In genomic region chr2:42036413-42036812, GRCh38 we compare ENCODE assay signal across 22 cellular contexts. TPM values are rescaled to one million over a fixed set of nuclear protein-coding genes. Genes with fewer than 3 reads are reported as not detected.
DNase-seq lines count a peak whose midpoint lies in the region; ATAC-seq lines count a peak whose summit lies in the region.
"Had no signal": no experiment of that assay in that cellular context is flagged by ENCODE, and none has a peak within 500 bp of the region (broad histone marks: within the 10 kb centered on the region; RNA-seq: fewer than 3 reads in every experiment).

No MANE protein-coding gene starts in this region.

- H3K9me3 Mint-ChIP-seq in T-helper 2 cell treated with Interferon-gamma antibody and Interleukin-4, amounts not matched to agents 5 μg/mL and 100 μg/mL, for 36 hours, result no peaks in the 10 kb centered on the region
- H3K9me3 Mint-ChIP-seq: CD8-positive, alpha-beta T cell had no signal

- no peaks in the 10 kb centered on the region for H3K27me3 ChIP-seq in BLaER1
- H3K27me3 ChIP-seq: BLaER1 treated with 17β-estradiol and CSF1 and Interleukin-3, amounts not matched to agents 10 nM and 100 nM; Peyer's patch had no signal

- H3K4me2 ChIP-seq in BLaER1, result peak overlapping the region; percentile 27; the same call in 1 of the 2 replicates

- no peak overlapping the region for H3K4me3 ChIP-seq in BLaER1
- H3K4me3 ChIP-seq: BLaER1 treated with 17β-estradiol and CSF1 and Interleukin-3, amounts not matched to agents 10 nM and 100 nM; Peyer's patch had no signal

- H3K27ac Mint-ChIP-seq in T-helper 2 cell treated with Interferon-gamma antibody and Interleukin-4, amounts not matched to agents 5 μg/mL and 100 μg/mL, for 36 hours, result no peak overlapping the region
- H3K27ac Mint-ChIP-seq: CD8-positive, alpha-beta T cell had no signal

- no peaks in the 10 kb centered on the region for H3K36me3 ChIP-seq in BLaER1
- H3K36me3 ChIP-seq: BLaER1 treated with 17β-estradiol and CSF1 and Interleukin-3, amounts not matched to agents 10 nM and 100 nM; Peyer's patch had no signal

- H3K9me3 ChIP-seq in BLaER1, result no peaks in the 10 kb centered on the region
- H3K9me3 ChIP-seq: Peyer's patch had no signal

- H3K9ac ChIP-seq in BLaER1, result no peak overlapping the region
- H3K9ac ChIP-seq: BLaER1 treated with 17β-estradiol and CSF1 and Interleukin-3, amounts not matched to agents 10 nM and 100 nM had no signal

- H3K4me3 Mint-ChIP-seq in T-helper 2 cell treated with Interferon-gamma antibody and Interleukin-4, amounts not matched to agents 5 μg/mL and 100 μg/mL, for 36 hours, result no peak overlapping the region
- H3K4me3 Mint-ChIP-seq: CD8-positive, alpha-beta T cell had no signal

- no peak overlapping the region for H3K27ac ChIP-seq in BLaER1
- H3K27ac ChIP-seq: 22Rv1; BLaER1 treated with 17β-estradiol and CSF1 and Interleukin-3, amounts not matched to agents 10 nM and 100 nM; Peyer's patch had no signal

- peaks cover 56% of the 10 kb centered on the region for H3K4me1 ChIP-seq in BLaER1
- H3K4me1 ChIP-seq: Peyer's patch had no signal

- no peaks in the 10 kb centered on the region for H4K20me1 ChIP-seq in BLaER1
- H4K20me1 ChIP-seq: BLaER1 treated with 17β-estradiol and CSF1 and Interleukin-3, amounts not matched to agents 10 nM and 100 nM had no signal

- no peaks in the 10 kb centered on the region for H3K4me1 Mint-ChIP-seq in T-helper 2 cell treated with Interferon-gamma antibody and Interleukin-4, amounts not matched to agents 5 μg/mL and 100 μg/mL, for 36 hours (ENCODE audit: low read depth)

- DNase-seq in DMS53 (lab: John Stamatoyannopoulos, UW) (peak; percentile 52), DMS53 treated with DMSO at 0.1 percent for 48 hours (lab: John Stamatoyannopoulos, UW; ENCODE audit: unreplicated experiment) (no peak), NCI-H510A treated with DMSO at 0.1 percent for 48 hours (lab: John Stamatoyannopoulos, UW) (peak; percentile 48), mesenteric fat pad (ENCODE audit: low spot score) (peak; percentile 22), C1 segment of cervical spinal cord (lab: John Stamatoyannopoulos, UW) (no peak)
- DNase-seq in T-helper 2 cell treated with Interferon-gamma antibody and Interleukin-4, amounts not matched to agents 5 μg/mL and 100 μg/mL, for 36 hours (ENCODE audit: low spot score), result no peak
- DNase-seq: ACHN; CD8-positive, alpha-beta T cell; EL; GF-D8; Karpas-422; MV-4-11; NCI-H1105 treated with DMSO at 0.1 percent for 48 hours; NCI-H187 treated with DMSO at 0.1 percent for 48 hours; NCI-H446 treated with DMSO at 0.1 percent for 48 hours; NCI-H774; Peyer's patch had no signal

- no peak for ATAC-seq in GM18519 (IDR thresholded peaks at IDR 0.05; ENCODE audit: low FRiP score, unreplicated experiment)
- ATAC-seq: CD8-positive, alpha-beta T cell had no signal

- H3K36me3 Mint-ChIP-seq in T-helper 2 cell treated with Interferon-gamma antibody and Interleukin-4, amounts not matched to agents 5 μg/mL and 100 μg/mL, for 36 hours (ENCODE audit: low read depth), result no peaks in the 10 kb centered on the region
- H3K36me3 Mint-ChIP-seq: CD8-positive, alpha-beta T cell had no signal

- H3K27me3 Mint-ChIP-seq in T-helper 2 cell treated with Interferon-gamma antibody and Interleukin-4, amounts not matched to agents 5 μg/mL and 100 μg/mL, for 36 hours (ENCODE audit: low read depth), result peaks cover 17% of the 10 kb centered on the region

RNA-seq across cellular contexts. Expression of gene PKDCC, which starts 11.4 kb away (rescaled TPM):
- total RNA-seq in mesenteric fat pad, result 289 TPM
- total RNA-seq: CD8-positive, alpha-beta T cell; OCI-LY7 had no signal

Comparison
In these comparisons a context has a peak if more than half of its experiments do, and no peak if none do; other contexts are left out.
1. DNase-seq: peak in DMS53 (single experiment), NCI-H510A treated with DMSO at 0.1 percent for 48 hours (single experiment) and mesenteric fat pad (single experiment); none in DMS53 treated with DMSO at 0.1 percent for 48 hours (single experiment), T-helper 2 cell treated with Interferon-gamma antibody and Interleukin-4, amounts not matched to agents 5 μg/mL and 100 μg/mL, for 36 hours (single experiment) and C1 segment of cervical spinal cord (0 of 14).